In the genomic region with DNA sequence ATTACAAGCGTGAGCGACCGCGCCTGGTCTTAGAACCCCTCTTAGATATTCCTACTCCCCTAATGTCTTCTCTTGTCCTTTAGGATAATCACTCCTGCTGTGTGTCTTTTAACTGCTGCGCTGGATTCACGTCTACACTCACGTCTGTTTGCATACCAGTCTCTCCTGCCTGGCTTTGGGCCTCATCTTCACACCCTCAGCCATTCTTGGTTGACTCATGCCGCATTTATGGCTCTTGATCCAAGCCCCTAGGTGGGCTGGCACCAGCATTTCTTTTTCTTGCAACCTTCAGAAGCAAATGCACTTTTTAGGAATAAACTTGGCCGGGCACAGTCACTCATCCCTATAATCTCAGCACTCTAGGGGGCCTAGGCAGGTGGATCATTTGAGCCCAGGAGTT, we compare ENCODE assay signal across 19 cellular contexts. TPM values are rescaled to one million over a fixed set of nuclear protein-coding genes. Genes with fewer than 3 reads are reported as not detected.
A peak's percentile ranks its signal among the peaks of the same experiment; 100 is the strongest.
DNase-seq lines count a peak whose midpoint lies in the region; ATAC-seq and TF ChIP-seq lines count a peak whose summit lies in the region.
"Had no signal": no experiment of that assay in that cellular context is flagged by ENCODE, and none has a peak within 500 bp of the region (broad histone marks: within the 10 kb centered on the region; RNA-seq: fewer than 3 reads in every experiment).

No MANE protein-coding gene starts in this region.

- peaks cover 8% of the 10 kb centered on the region for H3K36me3 Mint-ChIP-seq in activated naive CD8-positive, alpha-beta T cell
- peaks cover 29% of the 10 kb centered on the region for H3K36me3 Mint-ChIP-seq in activated naive CD8-positive, alpha-beta T cell treated with anti-CD3 and anti-CD28 coated beads, Interleukin-2, amount 50 U/mL, for 24 hours (ENCODE audit: low read depth)
- H3K36me3 Mint-ChIP-seq in chondrocyte (ENCODE audit: low read depth) (peaks cover 10% of the 10 kb centered on the region), mesothelial cell of epicardium (peaks cover 24% of the 10 kb centered on the region)

- no peak overlapping the region for H3K4me3 Mint-ChIP-seq in activated naive CD8-positive, alpha-beta T cell
- H3K4me3 Mint-ChIP-seq in activated naive CD8-positive, alpha-beta T cell treated with anti-CD3 and anti-CD28 coated beads, Interleukin-2, amount 50 U/mL, for 24 hours: no peak overlapping the region
- H3K4me3 Mint-ChIP-seq in chondrocyte (ENCODE audit: unreplicated experiment) (no peak overlapping the region), mesothelial cell of epicardium (no peak overlapping the region)
- H3K4me3 Mint-ChIP-seq: activated CD8-positive, alpha-beta T cell treated with anti-CD3 and anti-CD28 coated beads, Interleukin-2, amount 10 ng/mL, durations not matched to agents 7 days and 5 days had no signal

- H3K9me3 Mint-ChIP-seq in activated naive CD8-positive, alpha-beta T cell (ENCODE audit: low read depth): no peaks in the 10 kb centered on the region
- no peaks in the 10 kb centered on the region for H3K9me3 Mint-ChIP-seq in activated naive CD8-positive, alpha-beta T cell treated with anti-CD3 and anti-CD28 coated beads, Interleukin-2, amount 50 U/mL, for 24 hours
- H3K9me3 Mint-ChIP-seq in chondrocyte (ENCODE audit: low read depth) (no peaks in the 10 kb centered on the region), mesothelial cell of epicardium (peaks cover 5% of the 10 kb centered on the region)

- ATAC-seq in activated naive CD8-positive, alpha-beta T cell treated with anti-CD3 and anti-CD28 coated beads, Interleukin-2, amount 50 U/mL, for 24 hours: no peak
- ATAC-seq: activated CD8-positive, alpha-beta T cell treated with anti-CD3 and anti-CD28 coated beads, Interleukin-2, amount 10 ng/mL, durations not matched to agents 7 days and 5 days had no signal

- H3K4me3 ChIP-seq in suprapubic skin: no peak overlapping the region

- peaks cover 33% of the 10 kb centered on the region for H3K4me1 Mint-ChIP-seq in activated naive CD8-positive, alpha-beta T cell (ENCODE audit: low read depth)
- H3K4me1 Mint-ChIP-seq in activated naive CD8-positive, alpha-beta T cell treated with anti-CD3 and anti-CD28 coated beads, Interleukin-2, amount 50 U/mL, for 24 hours: peaks cover 21% of the 10 kb centered on the region
- H3K4me1 Mint-ChIP-seq in chondrocyte (ENCODE audit: low read depth) (peaks cover 38% of the 10 kb centered on the region), mesothelial cell of epicardium (peaks cover 6% of the 10 kb centered on the region)

- DNase-seq in activated naive CD8-positive, alpha-beta T cell treated with anti-CD3 and anti-CD28 coated beads, Interleukin-2, amount 50 U/mL, for 24 hours: no peak
- DNase-seq in chondrocyte (ENCODE audit: low spot score) (no peak), mesothelial cell of epicardium (ENCODE audit: low spot score in 2 of 2, unreplicated experiment in 2 of 2) (no peak), suprapubic skin (ENCODE audit: low spot score in 2 of 2) (no peak), NCI-H1930 (lab: John Stamatoyannopoulos, UW) (no peak), substantia nigra (lab: John Stamatoyannopoulos, UW) (no peak)
- no peak for DNase-seq in stimulated activated CD4-positive, alpha-beta T cell treated with anti-CD3 and anti-CD28 coated beads, Interleukin-4, amount 100 ng/mL, for 4 hours
- DNase-seq: activated CD8-positive, alpha-beta T cell treated with anti-CD3 and anti-CD28 coated beads, Interleukin-2, amount 10 ng/mL, durations not matched to agents 7 days and 5 days; activated gamma-delta T cell; effector memory CD4-positive, alpha-beta T cell; GDM1; Karpas-422; NCI-H1436 treated with DMSO at 0.1 percent for 48 hours; NCI-H510A treated with DMSO at 0.1 percent for 48 hours; SK-N-SH; stimulated activated CD4-positive, alpha-beta T cell treated with anti-CD3 and anti-CD28 coated beads, Interleukin-12 subunit alpha, Interleukin-12 subunit beta, amount 100 ng/mL, for 4 hours had no signal

- peak overlapping the region; percentile 43 for H3K27ac Mint-ChIP-seq in activated naive CD8-positive, alpha-beta T cell
- H3K27ac Mint-ChIP-seq in activated naive CD8-positive, alpha-beta T cell treated with anti-CD3 and anti-CD28 coated beads, Interleukin-2, amount 50 U/mL, for 24 hours: no peak overlapping the region
- H3K27ac Mint-ChIP-seq in chondrocyte (ENCODE audit: unreplicated experiment) (peak overlapping the region; percentile 77), mesothelial cell of epicardium (peak overlapping the region; percentile 39)
- H3K27ac Mint-ChIP-seq: activated CD8-positive, alpha-beta T cell treated with anti-CD3 and anti-CD28 coated beads, Interleukin-2, amount 10 ng/mL, durations not matched to agents 7 days and 5 days had no signal

- TF ChIP-seq EP300 in suprapubic skin (IDR thresholded peaks at IDR 0.05): no peak

- 93% methylated on average over 9 of the region's 9 CpGs for WGBS in suprapubic skin

- TF ChIP-seq CTCF in chondrocyte (IDR thresholded peaks at IDR 0.05) (no peak), mesothelial cell of epicardium (IDR thresholded peaks at IDR 0.05; ENCODE audit: unreplicated experiment) (no peak), suprapubic skin (IDR thresholded peaks at IDR 0.05) (no peak)

- H3K9me3 ChIP-seq in suprapubic skin: no peaks in the 10 kb centered on the region
- H3K9me3 ChIP-seq: SK-N-SH had no signal

- peaks cover 19% of the 10 kb centered on the region for H3K4me1 ChIP-seq in suprapubic skin
- H3K4me1 ChIP-seq: parathyroid adenoma had no signal

- TF ChIP-seq POLR2A in suprapubic skin (IDR thresholded peaks at IDR 0.05): no peak

- no peaks in the 10 kb centered on the region for H3K27me3 ChIP-seq in suprapubic skin

- H3K27me3 Mint-ChIP-seq in activated naive CD8-positive, alpha-beta T cell: no peaks in the 10 kb centered on the region
- H3K27me3 Mint-ChIP-seq in activated naive CD8-positive, alpha-beta T cell treated with anti-CD3 and anti-CD28 coated beads, Interleukin-2, amount 50 U/mL, for 24 hours: no peaks in the 10 kb centered on the region
- H3K27me3 Mint-ChIP-seq in chondrocyte (ENCODE audit: low read depth) (no peaks in the 10 kb centered on the region), mesothelial cell of epicardium (ENCODE audit: low read depth) (no peaks in the 10 kb centered on the region)

- peaks cover 19% of the 10 kb centered on the region for H3K36me3 ChIP-seq in suprapubic skin

- H3K27ac ChIP-seq in suprapubic skin (peak overlapping the region; percentile 14), substantia nigra (ENCODE audit: low read depth, low read length, poor library complexity, severe bottlenecking) (no peak overlapping the region)
- H3K27ac ChIP-seq: HL-60, parathyroid adenoma had no signal

RNA-seq across cellular contexts. Expression of gene MYO9B, which starts 22.7 kb away (rescaled TPM):
- total RNA-seq in chondrocyte (90.8 to 98.1 TPM (median 94.6 TPM) in 3 replicates), mesothelial cell of epicardium (86.0 to 90.8 TPM (median 87.7 TPM) in 3 replicates), suprapubic skin (10 to 100 TPM; 43.6 to 99.9 (median 69.5) TPM)

RNA-seq across cellular contexts. Expression of gene HAUS8, which starts 23.1 kb away (rescaled TPM):
- 7.8 to 9.5 TPM (median 8.2 TPM) in 3 replicates for total RNA-seq in chondrocyte
- total RNA-seq in mesothelial cell of epicardium: 11.9 to 14.7 TPM (median 13.3 TPM) in 3 replicates
- 1 to 10 TPM; 2.4 to 4.1 (median 3.0) TPM for total RNA-seq in suprapubic skin
